8 cellular contexts compared by ENCODE assay signal in the genomic region with DNA sequence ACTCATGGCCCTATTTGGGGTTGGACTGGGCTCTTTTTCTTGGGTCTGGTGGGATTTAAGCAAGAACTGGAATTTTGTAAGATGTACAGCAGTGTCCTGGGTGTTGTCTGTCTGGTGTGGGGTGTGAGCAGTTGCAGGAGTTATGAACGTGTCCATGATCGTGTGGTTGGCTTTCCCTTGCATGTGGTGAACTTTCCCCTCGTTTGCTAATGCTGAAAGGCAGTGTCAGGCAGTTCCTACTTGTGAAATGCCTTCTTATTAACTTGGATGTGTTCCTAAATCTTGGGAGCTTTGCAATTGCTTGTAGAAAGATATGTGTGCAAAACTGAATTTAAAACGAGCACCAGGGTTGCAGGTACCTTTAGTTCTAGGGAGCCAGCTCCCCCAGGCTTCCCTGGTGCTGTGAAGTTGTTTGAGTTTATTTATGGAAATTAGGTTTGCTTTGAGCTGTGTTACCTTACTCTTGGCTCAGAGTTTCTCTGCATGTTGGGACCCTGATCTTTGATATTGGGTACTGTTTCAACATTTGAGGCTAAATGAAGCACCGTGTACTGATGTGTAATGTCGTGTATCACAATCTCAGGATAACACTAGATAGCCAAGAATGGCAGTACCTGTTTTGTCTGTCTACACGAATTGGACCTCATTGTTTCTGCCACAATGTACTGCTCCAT. TPM values are rescaled to one million over a fixed set of nuclear protein-coding genes. Genes with fewer than 3 reads are reported as not detected.
DNase-seq lines count a peak whose midpoint lies in the region; ATAC-seq and TF ChIP-seq lines count a peak whose summit lies in the region.

No MANE protein-coding gene starts in this region.

- H3K4me2 ChIP-seq in OCI-LY1 (ENCODE audit: low read length) = peak overlapping the region; percentile 83

- no peak for TF ChIP-seq CTCF in GM12875 (IDR thresholded peaks at IDR 0.05; ENCODE audit: borderline replicate concordance, insufficient read depth, low read depth, low read length)
- no peak for TF ChIP-seq CTCF in OCI-LY1 (IDR thresholded peaks at IDR 0.05; ENCODE audit: low read length)
- no peak for TF ChIP-seq CTCF in endothelial cell (IDR thresholded peaks at IDR 0.05; ENCODE audit: unreplicated experiment)

- H3K4me1 Mint-ChIP-seq in endothelial cell (ENCODE audit: unreplicated experiment) = peaks cover 14% of the 10 kb centered on the region
- peaks cover 14 to 17% of the 10 kb centered on the region in 2 donors for H3K4me1 Mint-ChIP-seq in natural killer cell treated with Interleukin-12 subunit alpha and Interleukin-12 subunit beta and Interleukin-15 and Interleukin-18, amount 100 ng/mL, for 72 hours (ENCODE audit: low read depth in 2 of 2)

- peak overlapping the region; percentile 95 for H3K27ac Mint-ChIP-seq in endothelial cell (ENCODE audit: unreplicated experiment)
- peak overlapping the region; percentile 63 to 94 for H3K27ac Mint-ChIP-seq in natural killer cell treated with Interleukin-12 subunit alpha and Interleukin-12 subunit beta and Interleukin-15 and Interleukin-18, amount 100 ng/mL, for 72 hours

- H3K9me3 ChIP-seq in OCI-LY1 (ENCODE audit: low read length) = no peaks in the 10 kb centered on the region

- ATAC-seq in natural killer cell treated with Interleukin-12 subunit alpha and Interleukin-12 subunit beta and Interleukin-15 and Interleukin-18, amount 100 ng/mL, for 72 hours = no peak

- H4K20me1 ChIP-seq in OCI-LY1 (ENCODE audit: insufficient read depth, low read length) = no peaks in the 10 kb centered on the region

- no peak for DNase-seq in endothelial cell (ENCODE audit: low spot score)
- no peak for DNase-seq in natural killer cell treated with Interleukin-12 subunit alpha and Interleukin-12 subunit beta and Interleukin-15 and Interleukin-18, amount 100 ng/mL, for 72 hours (ENCODE audit: low spot score)
- DNase-seq in GF-D8 (lab: John Stamatoyannopoulos, UW) = no peak
- no peak for DNase-seq in HCEC 1CT
- no peak for DNase-seq in NCI-H510A treated with DMSO at 0.1 percent for 48 hours (lab: John Stamatoyannopoulos, UW)
- no peak for DNase-seq in anterior cingulate cortex (lab: John Stamatoyannopoulos, UW)

- H3K4me3 Mint-ChIP-seq in endothelial cell (ENCODE audit: unreplicated experiment) = peak overlapping the region; percentile 100
- H3K4me3 Mint-ChIP-seq in natural killer cell treated with Interleukin-12 subunit alpha and Interleukin-12 subunit beta and Interleukin-15 and Interleukin-18, amount 100 ng/mL, for 72 hours = peak overlapping the region; percentile 86

- H2AFZ ChIP-seq in OCI-LY1 (ENCODE audit: low read length) = peak overlapping the region; percentile 30; the same call in 1 of the 2 replicates

- no peaks in the 10 kb centered on the region for H3F3A ChIP-seq in OCI-LY1 (ENCODE audit: insufficient read depth, low read length)

- no peaks in the 10 kb centered on the region for H3K9me2 ChIP-seq in OCI-LY1 (ENCODE audit: low read depth, low read length)

- no peaks in the 10 kb centered on the region for H3K9me3 Mint-ChIP-seq in endothelial cell (ENCODE audit: unreplicated experiment)
- no peaks in the 10 kb centered on the region for H3K9me3 Mint-ChIP-seq in natural killer cell treated with Interleukin-12 subunit alpha and Interleukin-12 subunit beta and Interleukin-15 and Interleukin-18, amount 100 ng/mL, for 72 hours

- H3K9ac ChIP-seq in OCI-LY1 (ENCODE audit: low read length) = peak overlapping the region; percentile 89

- H3K4me1 ChIP-seq in OCI-LY1 (ENCODE audit: insufficient read depth, low read length, severe bottlenecking) = peaks cover 17% of the 10 kb centered on the region

- H3K4me3 ChIP-seq in GM12875 (ENCODE audit: low read depth, low read length) (peak overlapping the region; percentile 57), OCI-LY1 (ENCODE audit: low read depth, low read length, poor library complexity, severe bottlenecking) (peak overlapping the region; percentile 92)

- peaks cover 3% of the 10 kb centered on the region for H3K27me3 Mint-ChIP-seq in endothelial cell (ENCODE audit: unreplicated experiment)
- peaks cover 5 to 8% of the 10 kb centered on the region in 2 donors for H3K27me3 Mint-ChIP-seq in natural killer cell treated with Interleukin-12 subunit alpha and Interleukin-12 subunit beta and Interleukin-15 and Interleukin-18, amount 100 ng/mL, for 72 hours

- no peaks in the 10 kb centered on the region for H3K36me3 Mint-ChIP-seq in endothelial cell (ENCODE audit: low read depth, unreplicated experiment)
- H3K36me3 Mint-ChIP-seq in natural killer cell treated with Interleukin-12 subunit alpha and Interleukin-12 subunit beta and Interleukin-15 and Interleukin-18, amount 100 ng/mL, for 72 hours = peaks cover 8% of the 10 kb centered on the region

- H3K36me3 ChIP-seq in OCI-LY1 (ENCODE audit: insufficient read depth, low read length) = 0 out of 2 replicates have a peak, but pooled peaks cover 2% of the 10 kb centered on the region

- H3K79me2 ChIP-seq in OCI-LY1 (ENCODE audit: insufficient read depth, low read length) = peaks cover 16% of the 10 kb centered on the region

- no peak overlapping the region for H3K27ac ChIP-seq in OCI-LY1 (ENCODE audit: low read depth, low read length, poor library complexity, severe bottlenecking)

- H3K27me3 ChIP-seq in OCI-LY1 (ENCODE audit: insufficient read depth, low read length) = no peaks in the 10 kb centered on the region

RNA-seq across cellular contexts. Expression of a gene that starts 35.8 kb away (rescaled TPM):
- total RNA-seq in endothelial cell (ENCODE audit: unreplicated experiment) = 110 TPM
- 10 to 100 TPM; 40.6 to 52.4 TPM for total RNA-seq in natural killer cell treated with Interleukin-12 subunit alpha and Interleukin-12 subunit beta and Interleukin-15 and Interleukin-18, amount 100 ng/mL, for 72 hours
